Comparison of ENCODE assay signal across 8 cellular contexts in the genomic region with DNA sequence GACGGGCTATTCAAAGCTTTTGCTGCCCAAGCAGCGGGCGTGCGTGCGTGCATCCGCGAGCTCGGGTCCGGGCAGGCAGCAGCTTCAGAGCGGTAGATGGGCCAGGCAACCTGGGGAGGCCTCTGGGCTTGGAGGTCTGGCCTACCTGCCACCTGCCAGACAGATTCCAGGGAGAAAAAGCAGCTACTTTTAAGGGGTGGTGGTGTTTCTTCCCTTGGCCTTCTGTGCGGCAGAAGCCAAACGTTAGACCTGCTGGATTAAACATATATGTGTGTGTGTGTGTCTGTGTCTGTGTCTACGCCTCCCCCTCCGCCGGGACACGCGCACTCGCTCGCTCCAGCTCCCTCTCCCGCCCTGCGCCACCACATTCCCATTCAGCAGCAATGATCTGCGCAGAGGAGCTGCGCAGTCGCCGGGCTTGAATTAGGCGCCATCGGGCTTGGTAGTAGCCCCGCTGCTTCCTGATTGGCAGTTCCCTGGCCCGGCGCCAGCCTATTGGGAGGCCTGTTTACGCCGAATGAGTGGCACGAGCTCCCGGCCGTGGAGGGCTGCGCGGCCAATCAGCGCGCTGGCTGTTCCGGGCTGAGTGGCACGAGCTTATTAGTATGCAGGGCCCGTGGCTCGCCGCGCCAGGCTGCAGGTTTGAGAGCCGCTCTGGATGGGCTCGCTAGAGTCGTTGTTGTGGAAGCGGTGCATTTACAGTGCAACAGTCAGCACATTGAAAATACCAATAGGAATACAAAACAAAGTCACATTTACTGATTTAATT. TPM values are rescaled to one million over a fixed set of nuclear protein-coding genes. Genes with fewer than 3 reads are reported as not detected.
A peak's percentile ranks its signal among the peaks of the same experiment; 100 is the strongest.
DNase-seq lines count a peak whose midpoint lies in the region; ATAC-seq and TF ChIP-seq lines count a peak whose summit lies in the region.

Gene BAHCC1, plus strand, starts transcription at position 627 of the 769 bp plus-strand sequence. CDS start 4,283 bp downstream, outside the sequence.

- H3K4me1 Mint-ChIP-seq in activated T-cell treated with anti-CD3 and anti-CD28 coated beads, Interleukin-2, amount 50 U/mL, for 4 hours (ENCODE audit: low read depth), result peaks cover 27% of the 10 kb centered on the region

- no peaks in the 10 kb centered on the region for H3K36me3 Mint-ChIP-seq in activated T-cell treated with anti-CD3 and anti-CD28 coated beads, Interleukin-2, amount 50 U/mL, for 4 hours (ENCODE audit: insufficient read depth)

- H3K27me3 Mint-ChIP-seq in activated T-cell treated with anti-CD3 and anti-CD28 coated beads, Interleukin-2, amount 50 U/mL, for 4 hours (ENCODE audit: low read depth), result peaks cover 53% of the 10 kb centered on the region

- TF ChIP-seq RAD21 in Ishikawa (IDR thresholded peaks at IDR 0.05; ENCODE audit: low read depth), result no peak

- peak; percentile 77 to 87 for ATAC-seq in activated T-cell treated with anti-CD3 and anti-CD28 coated beads, Interleukin-2, amount 50 U/mL, for 4 hours
- no peak for ATAC-seq in HG02884 (IDR thresholded peaks at IDR 0.05; ENCODE audit: unreplicated experiment)

- no peak for TF ChIP-seq EP300 in Ishikawa (IDR thresholded peaks at IDR 0.05; ENCODE audit: borderline replicate concordance)

- peak within 1 kb of the TSS; percentile 48 for H3K4me3 Mint-ChIP-seq in activated T-cell treated with anti-CD3 and anti-CD28 coated beads, Interleukin-2, amount 50 U/mL, for 4 hours

- DNase-seq in DMS 273 (lab: John Stamatoyannopoulos, UW; ENCODE audit: unreplicated experiment) (peak; percentile 100), epithelial cell of prostate (ENCODE audit: low read depth, low spot score) (peak; percentile 98), midbrain (lab: John Stamatoyannopoulos, UW) (peak; percentile 100)
- DNase-seq in activated T-cell treated with anti-CD3 and anti-CD28 coated beads, Interleukin-2, amount 50 U/mL, for 4 hours, result peak; percentile 75
- DNase-seq in stimulated activated CD8-positive, alpha-beta memory T cell treated with anti-CD3 and anti-CD28 coated beads, Interleukin-15, amount 100 ng/mL, for 24 hours (ENCODE audit: low read depth), result peak; percentile 78

- no peaks in the 10 kb centered on the region for H3K9me3 Mint-ChIP-seq in activated T-cell treated with anti-CD3 and anti-CD28 coated beads, Interleukin-2, amount 50 U/mL, for 4 hours

- H3K27ac ChIP-seq in epithelial cell of prostate, result peak within 1 kb of the TSS; percentile 73

TF ChIP-seq in Ishikawa, 13 proteins besides CTCF, POLR2A, EP300 and RAD21:
- TF ChIP-seq TEAD4 (IDR thresholded peaks at IDR 0.05) (no peak), TCF12 (IDR thresholded peaks at IDR 0.05; ENCODE audit: low read depth) (peak; percentile 55), NFIC (IDR thresholded peaks at IDR 0.05) (peak; percentile 98), ZBTB7A (IDR thresholded peaks at IDR 0.05; ENCODE audit: low read depth) (no peak), FOXM1 (IDR thresholded peaks at IDR 0.05; ENCODE audit: borderline replicate concordance, low read depth) (no peak), TAF1 (IDR thresholded peaks at IDR 0.05; ENCODE audit: low read depth) (no peak), YY1 (IDR thresholded peaks at IDR 0.05; ENCODE audit: low read depth) (no peak)
- TF ChIP-seq, protein P1, sequence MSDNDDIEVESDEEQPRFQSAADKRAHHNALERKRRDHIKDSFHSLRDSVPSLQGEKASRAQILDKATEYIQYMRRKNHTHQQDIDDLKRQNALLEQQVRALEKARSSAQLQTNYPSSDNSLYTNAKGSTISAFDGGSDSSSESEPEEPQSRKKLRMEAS (IDR thresholded peaks at IDR 0.05), result peak; percentile 93
- TF ChIP-seq, protein P2, sequence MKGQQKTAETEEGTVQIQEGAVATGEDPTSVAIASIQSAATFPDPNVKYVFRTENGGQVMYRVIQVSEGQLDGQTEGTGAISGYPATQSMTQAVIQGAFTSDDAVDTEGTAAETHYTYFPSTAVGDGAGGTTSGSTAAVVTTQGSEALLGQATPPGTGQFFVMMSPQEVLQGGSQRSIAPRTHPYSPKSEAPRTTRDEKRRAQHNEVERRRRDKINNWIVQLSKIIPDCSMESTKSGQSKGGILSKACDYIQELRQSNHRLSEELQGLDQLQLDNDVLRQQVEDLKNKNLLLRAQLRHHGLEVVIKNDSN (IDR thresholded peaks at IDR 0.05), result peak; percentile 38; the same call in 1 of the 2 replicates
TF ChIP-seq in Ishikawa: peak in this region for 4.

TF ChIP-seq in PFSK-1, 5 proteins besides CTCF, POLR2A, EP300 and RAD21:
- peak; percentile 99 for TF ChIP-seq POLR2AphosphoS5 (IDR thresholded peaks at IDR 0.05; ENCODE audit: low read depth, low read length)
- peak; percentile 96 for TF ChIP-seq TAF1 (IDR thresholded peaks at IDR 0.05; ENCODE audit: borderline replicate concordance, insufficient read depth, low read length)
- peak; percentile 97 for TF ChIP-seq SIN3A (IDR thresholded peaks at IDR 0.05; ENCODE audit: borderline replicate concordance, insufficient read depth, low read length)
- TF ChIP-seq FOXP2 (optimal IDR thresholded peaks at IDR 0.05; ENCODE audit: borderline replicate concordance, extremely low read depth, extremely low read length, insufficient read depth), result peak; percentile 99
- TF ChIP-seq REST (IDR thresholded peaks at IDR 0.05; ENCODE audit: insufficient read depth in 1 of 2, low read depth in 2 of 2, low read length in 2 of 2), result peak; percentile 41 to 68; a peak in 2 of 4 replicates

RNA-seq across cellular contexts. Expression of gene BAHCC1, which starts in this region (rescaled TPM):
- polyA plus RNA-seq in PFSK-1 (2012; ENCODE audit: insufficient read length, low read depth), result 44.2 TPM
- total RNA-seq in activated T-cell treated with anti-CD3 and anti-CD28 coated beads, Interleukin-2, amount 50 U/mL, for 4 hours, result under 1 TPM; 0.08 to 0.19 (median 0.08) TPM

Comparison
In these comparisons a context has a peak if more than half of its experiments do, and no peak if none do; other contexts are left out.
1. Peak in DNase-seq and ATAC-seq in activated T-cell treated with anti-CD3 and anti-CD28 coated beads, Interleukin-2, amount 50 U/mL, for 4 hours; RNA of the gene not detected or under 1 TPM.